32 cellular contexts compared by ENCODE assay signal in genomic region chr6:54613596-54613995, GRCh38.
"Had no signal": no experiment of that assay in that cellular context is flagged by ENCODE, and none has a peak within 500 bp of the region (broad histone marks: within the 10 kb centered on the region; RNA-seq: fewer than 3 reads in every experiment).

No MANE protein-coding gene starts in this region.

- H3K4me1 ChIP-seq: adrenal gland, breast epithelium had no signal

- H3K9me3 ChIP-seq: adrenal gland, body of pancreas, breast epithelium had no signal

- H3K27me3 ChIP-seq: adrenal gland, body of pancreas, brain microvascular endothelial cell, breast epithelium had no signal

- H3K27ac ChIP-seq: adrenal gland, body of pancreas, brain microvascular endothelial cell, breast epithelium, VCaP had no signal

- ATAC-seq: activated CD8-positive, alpha-beta T cell treated with anti-CD3 and anti-CD28 coated beads for 36 hours; activated naive CD4-positive, alpha-beta T cell treated with anti-CD3 and anti-CD28 coated beads, Interleukin-2, amount 50 U/mL, for 72 hours; activated T-cell treated with anti-CD3 and anti-CD28 coated beads, Interleukin-2, amount 50 U/mL, for 4 hours; activated T-cell treated with anti-CD3 and anti-CD28 coated beads, Interleukin-2, amount 50 U/mL, for 72 hours; activated T-helper 17 cell treated with anti-CD3 and anti-CD28 coated beads, Interleukin-2, amount 50 U/mL, for 72 hours; body of pancreas had no signal

- DNase-seq: activated B cell treated with CpG ODN at 0.5 μM for 24 hours; activated CD4-positive, alpha-beta memory T cell treated with anti-CD3 and anti-CD28 coated beads for 36 hours; activated CD4-positive, alpha-beta T cell treated with anti-CD3 and anti-CD28 coated beads for 4 hours; activated CD4-positive, alpha-beta T cell treated with anti-CD3 and anti-CD28 coated beads, Interleukin-2, amount 10 ng/mL, durations not matched to agents 24 days and 14 days; activated CD4-positive, alpha-beta T cell treated with anti-CD3 and anti-CD28 coated beads, Interleukin-2, amount 50 U/mL, for 1 hour; activated CD4-positive, alpha-beta T cell treated with anti-CD3 and anti-CD28 coated beads, Interleukin-2, amount 50 U/mL, for 4 hours; activated CD4-positive, CD25-positive, alpha-beta regulatory T cell treated with anti-CD3 and anti-CD28 coated beads, Interleukin-2, amount 50 U/mL, for 72 hours; activated CD8-positive, alpha-beta memory T cell treated with anti-CD3 and anti-CD28 coated beads, Interleukin-2, amount 50 U/mL, for 4 hours; activated CD8-positive, alpha-beta T cell treated with anti-CD3 and anti-CD28 coated beads for 36 hours; activated effector memory CD4-positive, alpha-beta T cell treated with anti-CD3 and anti-CD28 coated beads, Interleukin-2, amount 50 U/mL, for 16 hours; activated gamma-delta T cell treated with Interleukin-2 at 50 U/mL for 16 hours; activated naive CD4-positive, alpha-beta T cell; activated naive CD4-positive, alpha-beta T cell treated with anti-CD3 and anti-CD28 coated beads for 36 hours; activated naive CD4-positive, alpha-beta T cell treated with anti-CD3 and anti-CD28 coated beads, Interleukin-2, amount 50 U/mL, for 16 hours; activated naive CD8-positive, alpha-beta T cell treated with anti-CD3 and anti-CD28 coated beads for 36 hours; activated T-cell treated with anti-CD3 and anti-CD28 coated beads for 4 hours; activated T-cell treated with anti-CD3 and anti-CD28 coated beads, Interleukin-2, amount 50 U/mL, for 1 hour; activated T-cell treated with anti-CD3 and anti-CD28 coated beads, Interleukin-2, amount 50 U/mL, for 4 hours; activated T-cell treated with anti-CD3 and anti-CD28 coated beads, Interleukin-2, amount 50 U/mL, for 72 hours; adrenal gland; amniotic stem cell; aorta; body of pancreas; brain microvascular endothelial cell; central memory CD4-positive, alpha-beta T cell; T-helper 1 cell; T-helper 2 cell; T-helper 9 cell had no signal

- H3K4me3 ChIP-seq: adrenal gland, body of pancreas, breast epithelium had no signal

- H3K36me3 ChIP-seq: adrenal gland, brain microvascular endothelial cell, breast epithelium had no signal
